ENCODE assay signal across 12 cellular contexts in the genomic region with DNA sequence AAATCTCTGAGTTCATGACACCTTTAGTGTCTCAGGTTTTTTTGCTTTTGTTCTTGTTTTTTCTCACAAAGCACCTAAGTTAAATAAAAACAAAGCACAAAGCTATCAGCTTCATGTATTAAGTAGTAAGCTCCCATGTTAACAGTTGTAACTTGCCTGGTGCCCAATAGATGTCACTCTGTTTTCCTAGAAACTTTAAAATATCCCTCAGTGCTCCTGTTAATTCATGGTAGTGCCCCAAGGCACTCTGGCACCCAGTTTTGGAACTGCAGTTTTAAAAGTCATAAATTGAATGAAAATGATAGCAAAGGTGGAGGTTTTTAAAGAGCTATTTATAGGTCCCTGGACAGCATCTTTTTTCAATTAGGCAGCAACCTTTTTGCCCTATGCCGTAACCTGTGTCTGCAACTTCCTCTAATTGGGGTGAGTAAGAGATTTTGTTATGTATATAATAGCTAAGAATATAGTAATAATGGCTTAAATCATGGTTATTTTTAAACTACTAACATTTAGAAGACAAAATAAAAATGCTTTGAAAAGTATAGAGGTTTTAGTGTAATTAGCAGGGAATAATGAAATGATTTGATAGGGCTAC.
DNase-seq lines count a peak whose midpoint lies in the region; ATAC-seq and TF ChIP-seq lines count a peak whose summit lies in the region.
"Had no signal": no experiment of that assay in that cellular context is flagged by ENCODE, and none has a peak within 500 bp of the region (broad histone marks: within the 10 kb centered on the region; RNA-seq: fewer than 3 reads in every experiment).

No MANE protein-coding gene starts in this region.

- no peak overlapping the region for H3K4me3 ChIP-seq in osteoblast (ENCODE audit: insufficient read depth, low read length)
- no peak overlapping the region for H3K4me3 ChIP-seq in CD8-positive, alpha-beta memory T cell (ENCODE audit: low read length)
- H3K4me3 ChIP-seq: K562 had no signal

- H3K27ac ChIP-seq in osteoblast (ENCODE audit: low read depth, low read length) = no peak overlapping the region
- no peak overlapping the region for H3K27ac ChIP-seq in CD8-positive, alpha-beta memory T cell (ENCODE audit: low read depth, low read length)

- CTCF ChIA-PET in CD8-positive, alpha-beta memory T cell (lab: Charles Lee) = no interaction called here

- no peak overlapping the region for H3K4me2 ChIP-seq in osteoblast (ENCODE audit: insufficient read depth, low read length)

- no peaks in the 10 kb centered on the region for H3K79me2 ChIP-seq in osteoblast (ENCODE audit: insufficient read depth, low read length)

- in situ Hi-C loops in Caki2 (cut with HindIII; ENCODE audit: low pct_unique_long_range_greater_than_20kb, low sequenced_read_pairs) (no loop called here), SK-MEL-5 (cut with HindIII; ENCODE audit: low pct_unique_long_range_greater_than_20kb, low sequenced_read_pairs) (no loop called here)

- H3K36me3 ChIP-seq in osteoblast (ENCODE audit: insufficient read depth, low read length) = no peaks in the 10 kb centered on the region
- no peaks in the 10 kb centered on the region for H3K36me3 ChIP-seq in CD8-positive, alpha-beta memory T cell (ENCODE audit: insufficient read depth, low read length)

- no peak overlapping the region for H3K27ac Mint-ChIP-seq in CD8-positive, alpha-beta memory T cell
- H3K27ac Mint-ChIP-seq: activated CD4-positive, alpha-beta T cell treated with anti-CD3 and anti-CD28 coated beads, Interleukin-2, amount 10 ng/mL, durations not matched to agents 7 days and 5 days had no signal

- peaks cover 0 to 3% (median 0%) of the 10 kb centered on the region in 5 donors for H3K9me3 Mint-ChIP-seq in CD8-positive, alpha-beta memory T cell
- H3K9me3 Mint-ChIP-seq: activated CD4-positive, alpha-beta T cell treated with anti-CD3 and anti-CD28 coated beads, Interleukin-2, amount 10 ng/mL, durations not matched to agents 7 days and 5 days had no signal

- H4K20me1 ChIP-seq in osteoblast (ENCODE audit: insufficient read depth, low read length) = no peaks in the 10 kb centered on the region

- H3K4me1 ChIP-seq in osteoblast (ENCODE audit: insufficient read depth, low read length) = no peaks in the 10 kb centered on the region
- H3K4me1 ChIP-seq in CD8-positive, alpha-beta memory T cell (ENCODE audit: insufficient read depth, low read length) = no peaks in the 10 kb centered on the region

- POLR2A ChIA-PET in CD8-positive, alpha-beta memory T cell (lab: Charles Lee) = no interaction called here

- H3K27me3 ChIP-seq in osteoblast (ENCODE audit: insufficient read depth, low read length) = no peaks in the 10 kb centered on the region
- H3K27me3 ChIP-seq in CD8-positive, alpha-beta memory T cell (ENCODE audit: insufficient read depth, low read length, poor library complexity, severe bottlenecking) = no peaks in the 10 kb centered on the region

- no peak overlapping the region for H2AFZ ChIP-seq in osteoblast (ENCODE audit: low read length)

- no peaks in the 10 kb centered on the region for H3K9me3 ChIP-seq in osteoblast (ENCODE audit: low read depth, low read length)
- no peaks in the 10 kb centered on the region for H3K9me3 ChIP-seq in CD8-positive, alpha-beta memory T cell (ENCODE audit: low read length)

- TF ChIP-seq CTCF in osteoblast (IDR thresholded peaks at IDR 0.05; ENCODE audit: extremely low read depth, low read depth, low read length) = no peak

- DNase-seq in Caki2 (ENCODE audit: low read depth) (peak; percentile 8), HT-29 (ENCODE audit: low spot score) (peak; percentile 64), SK-MEL-5 (ENCODE audit: low read depth, low spot score) (peak; percentile 55), iPS-NIHi11 (ENCODE audit: low spot score) (peak; percentile 23), osteoblast (ENCODE audit: insufficient read length, low spot score, missing footprints) (no peak)
- DNase-seq in CD8-positive, alpha-beta memory T cell = no peak
- DNase-seq in activated naive CD4-positive, alpha-beta T cell treated with anti-CD3 and anti-CD28 coated beads, Interleukin-2, amount 50 U/mL, for 16 hours = no peak
- DNase-seq: activated CD4-positive, alpha-beta T cell treated with anti-CD3 and anti-CD28 coated beads, Interleukin-2, amount 10 ng/mL, durations not matched to agents 7 days and 5 days; GOT3; substantia nigra had no signal

- no peak overlapping the region for H3K4me3 Mint-ChIP-seq in CD8-positive, alpha-beta memory T cell
- H3K4me3 Mint-ChIP-seq: activated CD4-positive, alpha-beta T cell treated with anti-CD3 and anti-CD28 coated beads, Interleukin-2, amount 10 ng/mL, durations not matched to agents 7 days and 5 days had no signal

- no peak for ATAC-seq in GM18511 (IDR thresholded peaks at IDR 0.05; ENCODE audit: unreplicated experiment)
- ATAC-seq: K562 had no signal

- H3K36me3 Mint-ChIP-seq in CD8-positive, alpha-beta memory T cell = no peaks in the 10 kb centered on the region

- H3K27me3 Mint-ChIP-seq in CD8-positive, alpha-beta memory T cell = no peaks in the 10 kb centered on the region
- H3K27me3 Mint-ChIP-seq: activated CD4-positive, alpha-beta T cell treated with anti-CD3 and anti-CD28 coated beads, Interleukin-2, amount 10 ng/mL, durations not matched to agents 7 days and 5 days had no signal

- H3K4me1 Mint-ChIP-seq in CD8-positive, alpha-beta memory T cell = no peaks in the 10 kb centered on the region
- H3K4me1 Mint-ChIP-seq: activated CD4-positive, alpha-beta T cell treated with anti-CD3 and anti-CD28 coated beads, Interleukin-2, amount 10 ng/mL, durations not matched to agents 7 days and 5 days had no signal

Comparison
In these comparisons a context has a peak if more than half of its experiments do, and no peak if none do; other contexts are left out.
1. DNase-seq: peak in Caki2 (single experiment), HT-29 (single experiment), SK-MEL-5 (single experiment) and iPS-NIHi11 (single experiment); none in osteoblast (single experiment), CD8-positive, alpha-beta memory T cell (0 of 5) and activated naive CD4-positive, alpha-beta T cell treated with anti-CD3 and anti-CD28 coated beads, Interleukin-2, amount 50 U/mL, for 16 hours (single experiment).